8 cellular contexts compared by ENCODE assay signal in genomic region chr9:6757988-6758417, GRCh38. TPM values are rescaled to one million over a fixed set of nuclear protein-coding genes. Genes with fewer than 3 reads are reported as not detected.
DNase-seq lines count a peak whose midpoint lies in the region; ATAC-seq and TF ChIP-seq lines count a peak whose summit lies in the region.

No MANE protein-coding gene starts in this region.

- H3K36me3 ChIP-seq in HUES6 (ENCODE audit: control insufficient read depth, insufficient read depth, low read length), result no peaks in the 10 kb centered on the region
- H3K36me3 ChIP-seq in lower lobe of right lung, result no peaks in the 10 kb centered on the region
- H3K36me3 ChIP-seq in upper lobe of right lung, result no peaks in the 10 kb centered on the region

- H3K27ac ChIP-seq in HUES6 (ENCODE audit: low read depth, low read length) (peak overlapping the region; percentile 84; the same call in 1 of the 2 replicates), caudate nucleus (ENCODE audit: low read depth, low read length) (peak overlapping the region; percentile 90), lower lobe of right lung (peak overlapping the region; percentile 97), upper lobe of right lung (peak overlapping the region; percentile 95)

- H3K9ac ChIP-seq in HUES6 (ENCODE audit: low read length), result no peak overlapping the region

- H3K9me3 ChIP-seq in HUES6 (ENCODE audit: control insufficient read depth, insufficient read depth, low read depth, low read length) (no peaks in the 10 kb centered on the region), lower lobe of right lung (no peaks in the 10 kb centered on the region), upper lobe of right lung (no peaks in the 10 kb centered on the region)

- ATAC-seq in GM21515 (IDR thresholded peaks at IDR 0.05; ENCODE audit: unreplicated experiment), result peak; percentile 12
- peak; percentile 93 to 96 for ATAC-seq in lower lobe of right lung
- ATAC-seq in upper lobe of right lung, result peak; percentile 92

- DNase-seq in D341Med (ENCODE audit: low spot score) (peak; percentile 99), caudate nucleus (lab: John Stamatoyannopoulos, UW) (peak in 2 of 61 donors; percentile 89), lower lobe of right lung (no peak), upper lobe of right lung (no peak), NOMO-1 treated with DMSO at 0.1 percent for 48 hours (lab: John Stamatoyannopoulos, UW; ENCODE audit: unreplicated experiment) (no peak), AML-193 (lab: John Stamatoyannopoulos, UW) (no peak)

- intact Hi-C loops in lower lobe of right lung (cut with DNase I) (no loop called here), upper lobe of right lung (cut with DNase I) (no loop called here)

- H3K4me1 ChIP-seq in HUES6 (ENCODE audit: control insufficient read depth, insufficient read depth, low read length), result peaks cover 10% of the 10 kb centered on the region
- peaks cover 16% of the 10 kb centered on the region for H3K4me1 ChIP-seq in lower lobe of right lung
- peaks cover 8% of the 10 kb centered on the region for H3K4me1 ChIP-seq in upper lobe of right lung

- TF ChIP-seq CTCF in lower lobe of right lung (IDR thresholded peaks at IDR 0.05) (no peak), upper lobe of right lung (IDR thresholded peaks at IDR 0.05) (no peak)

- peak overlapping the region; percentile 86 for H3K4me3 ChIP-seq in HUES6 (ENCODE audit: low read depth, low read length)
- H3K4me3 ChIP-seq in lower lobe of right lung, result peak overlapping the region; percentile 96
- H3K4me3 ChIP-seq in upper lobe of right lung, result peak overlapping the region; percentile 94

- H3K27me3 ChIP-seq in HUES6 (ENCODE audit: control insufficient read depth, insufficient read depth, low read length) (no peaks in the 10 kb centered on the region), lower lobe of right lung (ENCODE audit: low read depth) (no peaks in the 10 kb centered on the region), upper lobe of right lung (no peaks in the 10 kb centered on the region)

RNA-seq across cellular contexts. Expression of gene KDM4C, which starts 0.2 kb away (rescaled TPM):
- total RNA-seq in lower lobe of right lung (39.8 TPM), upper lobe of right lung (37.2 TPM)

Comparison
In these comparisons a context has a peak if more than half of its experiments do, and no peak if none do; other contexts are left out.
1. ATAC-seq: peak in every context shown above with its lines; median percentile 94 in lower lobe of right lung; 92 in upper lobe of right lung; 12 in GM21515.